12 cellular contexts compared by ENCODE assay signal in genomic region chr11:73158356-73159051, GRCh38. TPM values are rescaled to one million over a fixed set of nuclear protein-coding genes. Genes with fewer than 3 reads are reported as not detected.
DNase-seq lines count a peak whose midpoint lies in the region; ATAC-seq and TF ChIP-seq lines count a peak whose summit lies in the region.
"Had no signal": no experiment of that assay in that cellular context is flagged by ENCODE, and none has a peak within 500 bp of the region (broad histone marks: within the 10 kb centered on the region; RNA-seq: fewer than 3 reads in every experiment).

No MANE protein-coding gene starts in this region.

- H3K9me3 Mint-ChIP-seq in endodermal cell: no peaks in the 10 kb centered on the region
- H3K9me3 Mint-ChIP-seq: naive thymus-derived CD8-positive, alpha-beta T cell had no signal

- ATAC-seq in HG02798 (IDR thresholded peaks at IDR 0.05; ENCODE audit: poor library complexity, unreplicated experiment) (no peak), HG03135 (IDR thresholded peaks at IDR 0.05; ENCODE audit: unreplicated experiment) (no peak)
- ATAC-seq: naive thymus-derived CD8-positive, alpha-beta T cell had no signal

- H3K27me3 Mint-ChIP-seq in endodermal cell (ENCODE audit: insufficient read depth): no peaks in the 10 kb centered on the region
- H3K27me3 Mint-ChIP-seq: naive thymus-derived CD8-positive, alpha-beta T cell had no signal

- peaks cover 5% of the 10 kb centered on the region for H3K4me1 Mint-ChIP-seq in endodermal cell

- no peak overlapping the region for H3K27ac Mint-ChIP-seq in endodermal cell

- H3K4me3 ChIP-seq in Loucy (ENCODE audit: low read length, poor library complexity, severe bottlenecking) (no peak overlapping the region), endodermal cell (ENCODE audit: low read length) (no peak overlapping the region), muscle layer of duodenum (ENCODE audit: low read depth in 1 of 2, low read length in 2 of 2) (no peak overlapping the region)
- no peak overlapping the region for H3K4me3 ChIP-seq in effector memory CD4-positive, alpha-beta T cell (ENCODE audit: insufficient read depth, low read depth, low read length, poor library complexity, severe bottlenecking)

- no peak for TF ChIP-seq CTCF in Loucy (conservative IDR thresholded peaks at IDR 0.05; ENCODE audit: low read length)
- TF ChIP-seq CTCF in endodermal cell (conservative IDR thresholded peaks at IDR 0.05): no peak

- no peaks in the 10 kb centered on the region for H3K79me2 ChIP-seq in Loucy (ENCODE audit: insufficient read depth, low read length)

- H3K9me3 ChIP-seq in Loucy (ENCODE audit: insufficient read depth, low read depth, low read length) (no peaks in the 10 kb centered on the region), endodermal cell (ENCODE audit: control insufficient read depth, low read length) (no peaks in the 10 kb centered on the region), muscle layer of duodenum (ENCODE audit: control insufficient read depth in 1 of 2, low read length in 2 of 2) (no peaks in the 10 kb centered on the region)
- H3K9me3 ChIP-seq in effector memory CD4-positive, alpha-beta T cell (ENCODE audit: control insufficient read depth, low read length): no peaks in the 10 kb centered on the region

- H3K36me3 Mint-ChIP-seq in endodermal cell (ENCODE audit: low read depth): no peaks in the 10 kb centered on the region
- H3K36me3 Mint-ChIP-seq: naive thymus-derived CD8-positive, alpha-beta T cell had no signal

- H3K4me3 Mint-ChIP-seq in endodermal cell: no peak overlapping the region

- H3K27me3 ChIP-seq in Loucy (ENCODE audit: insufficient read depth, low read length, poor library complexity, severe bottlenecking) (no peaks in the 10 kb centered on the region), endodermal cell (ENCODE audit: control insufficient read depth, insufficient read depth, low read length, poor library complexity, severe bottlenecking) (no peaks in the 10 kb centered on the region), muscle layer of duodenum (ENCODE audit: low read depth, low read length) (no peaks in the 10 kb centered on the region)
- H3K27me3 ChIP-seq in effector memory CD4-positive, alpha-beta T cell (replicated peaks; ENCODE audit: control insufficient read depth, insufficient read depth, low read length, poor library complexity, severe bottlenecking): no peaks in the 10 kb centered on the region

- H4K20me1 ChIP-seq in Loucy (ENCODE audit: insufficient read depth, low read length, poor library complexity, severe bottlenecking): no peaks in the 10 kb centered on the region

- peak overlapping the region; percentile 18 for H3K4me2 ChIP-seq in Loucy (ENCODE audit: low read depth, low read length, poor library complexity, severe bottlenecking)

- 89 to 90% methylated on average over 4 to 8 of the region's 8 CpGs for WGBS in endodermal cell (ENCODE audit: insufficient coverage in 1 of 2, insufficient read length in 1 of 2), 2 experiments

- H3K36me3 ChIP-seq in Loucy (ENCODE audit: insufficient read depth, low read length) (no peaks in the 10 kb centered on the region), endodermal cell (ENCODE audit: control insufficient read depth, insufficient read depth, low read length) (no peaks in the 10 kb centered on the region), muscle layer of duodenum (ENCODE audit: control insufficient read depth in 1 of 2, insufficient read depth in 2 of 2, low read length in 2 of 2) (no peaks in the 10 kb centered on the region)
- H3K36me3 ChIP-seq in effector memory CD4-positive, alpha-beta T cell (ENCODE audit: control insufficient read depth, insufficient read depth, low read length): no peaks in the 10 kb centered on the region

- H3K9ac ChIP-seq in Loucy (ENCODE audit: low read depth, low read length, poor library complexity, severe bottlenecking) (peak overlapping the region; percentile 67), endodermal cell (ENCODE audit: extremely low read depth, low read length, poor library complexity, severe bottlenecking) (no peak overlapping the region)

- H3K27ac ChIP-seq in endodermal cell (ENCODE audit: low read depth, low read length) (no peak overlapping the region), muscle layer of duodenum (ENCODE audit: low read length) (peak overlapping the region; percentile 66)
- no peak overlapping the region for H3K27ac ChIP-seq in effector memory CD4-positive, alpha-beta T cell (ENCODE audit: insufficient read depth, low read length, poor library complexity, severe bottlenecking)

- H3K9me2 ChIP-seq in Loucy (replicated peaks; ENCODE audit: low read depth, low read length): no peaks in the 10 kb centered on the region

- H3K4me1 ChIP-seq in Loucy (ENCODE audit: insufficient read depth, low read length, poor library complexity, severe bottlenecking) (peaks cover 82% of the 10 kb centered on the region), endodermal cell (ENCODE audit: control insufficient read depth, insufficient read depth, low read length) (no peaks in the 10 kb centered on the region), muscle layer of duodenum (ENCODE audit: control insufficient read depth in 1 of 2, insufficient read depth in 2 of 2, low read length in 2 of 2) (peaks cover 12 to 24% of the 10 kb centered on the region in 2 donors)
- peaks cover 18% of the 10 kb centered on the region for H3K4me1 ChIP-seq in effector memory CD4-positive, alpha-beta T cell (ENCODE audit: control insufficient read depth, insufficient read depth, low read length, poor library complexity, severe bottlenecking)

- no peak overlapping the region for H2AFZ ChIP-seq in Loucy (ENCODE audit: low read length)

- peaks cover 13% of the 10 kb centered on the region for H3F3A ChIP-seq in Loucy (ENCODE audit: low read depth)

- DNase-seq in AG20443 (ENCODE audit: low spot score): peak; percentile 38
- DNase-seq in endodermal cell: peak; percentile 29
- DNase-seq in stimulated activated CD4-positive, alpha-beta T cell treated with anti-CD3 and anti-CD28 coated beads, Interleukin-2, amount 100 ng/mL, for 48 hours: no peak
- no peak for DNase-seq in effector memory CD4-positive, alpha-beta T cell
- DNase-seq: activated CD4-positive, alpha-beta T cell treated with anti-CD3 and anti-CD28 coated beads for 48 hours; naive thymus-derived CD8-positive, alpha-beta T cell; NCI-H1694 treated with DMSO at 0.1 percent for 48 hours had no signal

RNA-seq across cellular contexts. Expression of gene FCHSD2, which starts 16.4 kb away (rescaled TPM):
- 10 to 100 TPM; 14.0 to 17.6 TPM for total RNA-seq in endodermal cell
- polyA plus RNA-seq in endodermal cell (2013, experiment 1 of 2): 18.0 TPM
- polyA plus RNA-seq in endodermal cell (2013, experiment 2 of 2): 19.5 TPM

RNA-seq across cellular contexts. Expression of gene P2RY2, which starts 59.6 kb away (rescaled TPM):
- under 1 TPM; 0.60 to 0.62 TPM for total RNA-seq in endodermal cell
- 0.25 TPM for polyA plus RNA-seq in endodermal cell (2013, experiment 1 of 2)
- polyA plus RNA-seq in endodermal cell (2013, experiment 2 of 2): 0.54 TPM
- total RNA-seq: frontal cortex; naive thymus-derived CD8-positive, alpha-beta T cell had no signal
- polyA plus RNA-seq: naive thymus-derived CD8-positive, alpha-beta T cell had no signal

Comparison
In these comparisons a context has a peak if more than half of its experiments do, and no peak if none do; other contexts are left out.
1. DNase-seq: peak in AG20443 (single experiment) and endodermal cell (single experiment); none in stimulated activated CD4-positive, alpha-beta T cell treated with anti-CD3 and anti-CD28 coated beads, Interleukin-2, amount 100 ng/mL, for 48 hours (0 of 2) and effector memory CD4-positive, alpha-beta T cell (0 of 3).